ENCODE assay signal across 12 cellular contexts in genomic region chr3:136109499-136109898, GRCh38.
A peak's percentile ranks its signal among the peaks of the same experiment; 100 is the strongest.
DNase-seq lines count a peak whose midpoint lies in the region; ATAC-seq and TF ChIP-seq lines count a peak whose summit lies in the region.
"Had no signal": no experiment of that assay in that cellular context is flagged by ENCODE, and none has a peak within 500 bp of the region (broad histone marks: within the 10 kb centered on the region; RNA-seq: fewer than 3 reads in every experiment).

No MANE protein-coding gene starts in this region.

- no peaks in the 10 kb centered on the region for H3K27me3 ChIP-seq in Karpas-422 (ENCODE audit: low read length)

- no peaks in the 10 kb centered on the region for H3K36me3 ChIP-seq in Karpas-422 (ENCODE audit: insufficient read depth, low read length)

- H3K9me3 ChIP-seq in Karpas-422 (ENCODE audit: low read length), result no peaks in the 10 kb centered on the region
- H3K9me3 ChIP-seq: mucosa of descending colon had no signal

- no peak overlapping the region for H2AFZ ChIP-seq in Karpas-422 (ENCODE audit: low read length)

- no peak overlapping the region for H3K4me3 ChIP-seq in Karpas-422 (ENCODE audit: low read length)
- H3K4me3 ChIP-seq: mucosa of descending colon had no signal

- no peak overlapping the region for H3K27ac ChIP-seq in Karpas-422 (ENCODE audit: low read length)

- TF ChIP-seq CTCF in GM20000 (IDR thresholded peaks at IDR 0.05; ENCODE audit: extremely low read depth, missing control alignments), result no peak

- H3K9ac ChIP-seq in Karpas-422 (ENCODE audit: low read length), result no peak overlapping the region

- H3K79me2 ChIP-seq in Karpas-422 (ENCODE audit: low read length), result no peaks in the 10 kb centered on the region

- peak overlapping the region; percentile 3 for H3K4me2 ChIP-seq in Karpas-422 (ENCODE audit: low read depth, low read length, poor library complexity, severe bottlenecking)

- H3K4me1 ChIP-seq in Karpas-422 (ENCODE audit: low read length), result peaks cover 14% of the 10 kb centered on the region

- ATAC-seq in GM18508 (IDR thresholded peaks at IDR 0.05; ENCODE audit: insufficient read depth, unreplicated experiment) (peak; percentile 97), HG02973 (IDR thresholded peaks at IDR 0.05; ENCODE audit: unreplicated experiment) (peak; percentile 98)
- ATAC-seq: mucosa of descending colon had no signal

- DNase-seq in GM20000 (ENCODE audit: low spot score) (peak; percentile 31), Karpas-422 (no peak), NCI-H1694 (lab: John Stamatoyannopoulos, UW) (no peak), NOMO-1 (lab: John Stamatoyannopoulos, UW; ENCODE audit: unreplicated experiment in 2 of 2) (no peak), NCI-H226 (no peak), HuH-7 (ENCODE audit: low spot score) (no peak)
- DNase-seq: activated CD4-positive, alpha-beta T cell treated with anti-CD3 and anti-CD28 coated beads for 48 hours; IMR-90; mucosa of descending colon; NCI-H2171 treated with DMSO at 0.1 percent for 48 hours had no signal

- H4K20me1 ChIP-seq in Karpas-422 (ENCODE audit: insufficient read depth, low read depth, low read length), result no peaks in the 10 kb centered on the region

- no peaks in the 10 kb centered on the region for H3K9me2 ChIP-seq in Karpas-422 (replicated peaks; ENCODE audit: insufficient read depth, low read length)
